Comparison of ENCODE assay signal across 8 cellular contexts in genomic region chr11:96219981-96220623, GRCh38.
A peak's percentile ranks its signal among the peaks of the same experiment; 100 is the strongest.
DNase-seq lines count a peak whose midpoint lies in the region; ATAC-seq, FAIRE-seq and TF ChIP-seq lines count a peak whose summit lies in the region.

No MANE protein-coding gene starts in this region.

- peak in 1 of 2 donors; percentile 0 for DNase-seq in activated T-cell treated with anti-CD3 and anti-CD28 coated beads, Interleukin-2, amount 50 U/mL, for 72 hours
- no peak for DNase-seq in activated T-cell treated with anti-CD3 and anti-CD28 coated beads for 4 hours
- DNase-seq in activated B cell treated with CpG ODN at 0.5 μM for 24 hours: no peak
- DNase-seq in iris pigment epithelial cell (ENCODE audit: low read depth): peak; percentile 77
- DNase-seq in upper lobe of left lung: peak in 1 of 2 donors; percentile 43
- DNase-seq in colonic mucosa: no peak
- DNase-seq in COLO829 (ENCODE audit: low spot score): no peak
- DNase-seq in small intestine: no peak

- H3K36me3 ChIP-seq in upper lobe of left lung: no peaks in the 10 kb centered on the region
- no peaks in the 10 kb centered on the region for H3K36me3 ChIP-seq in colonic mucosa
- H3K36me3 ChIP-seq in small intestine (ENCODE audit: control insufficient read depth in 2 of 2, insufficient read depth in 2 of 2, low read length in 2 of 2): no peaks in the 10 kb centered on the region

- CTCF ChIA-PET in activated B cell treated with CpG ODN at 0.5 μM for 24 hours (lab: Charles Lee): interaction anchor here (0.7 kb wide), 1 partner anchor 123 kb away, joined by 3 read pairs; the partner anchor contains the start of gene MAML2

- no peak for TF ChIP-seq CTCF in activated B cell treated with CpG ODN at 0.5 μM for 24 hours (IDR thresholded peaks at IDR 0.05)
- TF ChIP-seq CTCF in upper lobe of left lung (IDR thresholded peaks at IDR 0.05): no peak
- TF ChIP-seq CTCF in colonic mucosa (IDR thresholded peaks at IDR 0.05): no peak

- POLR2A ChIA-PET in activated B cell treated with CpG ODN at 0.5 μM for 24 hours (lab: Charles Lee): interaction anchor here (0.6 to 1.2 kb wide), 5 partner anchors 10 to 144 kb away, joined by 3 to 9 read pairs (median 3); partner anchors contain the start of gene MAML2

- TF ChIP-seq POLR2A in upper lobe of left lung (IDR thresholded peaks at IDR 0.05): peak in 1 of 4 donors; percentile 24

- H3K27me3 ChIP-seq in upper lobe of left lung: no peaks in the 10 kb centered on the region
- H3K27me3 ChIP-seq in colonic mucosa: no peaks in the 10 kb centered on the region
- H3K27me3 ChIP-seq in small intestine (ENCODE audit: control insufficient read depth in 2 of 2, insufficient read depth in 2 of 2, low read length in 2 of 2): no peaks in the 10 kb centered on the region

- peak overlapping the region in 3 of 4 donors; percentile 68 to 73 (median 73) for H3K27ac ChIP-seq in upper lobe of left lung
- H3K27ac ChIP-seq in colonic mucosa: no peak overlapping the region
- peak overlapping the region in 1 of 2 donors; percentile 55 for H3K27ac ChIP-seq in small intestine (ENCODE audit: low read depth in 1 of 2, low read length in 1 of 2)

- no peak for ATAC-seq in activated T-cell treated with anti-CD3 and anti-CD28 coated beads, Interleukin-2, amount 50 U/mL, for 72 hours (replicated peaks in 1 of 2)
- ATAC-seq in activated B cell treated with CpG ODN at 0.5 μM for 24 hours (ENCODE audit: low read depth) (peak; percentile 22), upper lobe of left lung (ENCODE audit: low FRiP score in 2 of 2) (peak in 1 of 2 donors; percentile 68)

- peak overlapping the region in 1 of 2 donors; percentile 56 for H3K4me3 Mint-ChIP-seq in activated T-cell treated with anti-CD3 and anti-CD28 coated beads, Interleukin-2, amount 50 U/mL, for 72 hours
- H3K4me3 Mint-ChIP-seq in activated B cell treated with CpG ODN at 0.5 μM for 24 hours: peak overlapping the region; percentile 55

- no peaks in the 10 kb centered on the region for H3K9me3 ChIP-seq in upper lobe of left lung
- H3K9me3 ChIP-seq in colonic mucosa: no peaks in the 10 kb centered on the region
- H3K9me3 ChIP-seq in small intestine (ENCODE audit: control insufficient read depth, low read depth): no peaks in the 10 kb centered on the region

- WGBS in upper lobe of left lung, 2 donors: 34 to 42% methylated on average over 3 of the region's 3 CpGs
- WGBS in small intestine, 3 donors: 44 to 59% (median 58%) methylated on average over 3 of the region's 3 CpGs

- FAIRE-seq in small intestine (lab: Jason Lieb, UNC): no peak

- H3K36me3 Mint-ChIP-seq in activated T-cell treated with anti-CD3 and anti-CD28 coated beads, Interleukin-2, amount 50 U/mL, for 72 hours (ENCODE audit: insufficient read depth in 2 of 2): peaks cover 4 to 8% of the 10 kb centered on the region in 2 donors
- peaks cover 3% of the 10 kb centered on the region for H3K36me3 Mint-ChIP-seq in activated B cell treated with CpG ODN at 0.5 μM for 24 hours (ENCODE audit: low read depth)

- no peaks in the 10 kb centered on the region for H3K9me3 Mint-ChIP-seq in activated T-cell treated with anti-CD3 and anti-CD28 coated beads, Interleukin-2, amount 50 U/mL, for 72 hours
- no peaks in the 10 kb centered on the region for H3K9me3 Mint-ChIP-seq in activated B cell treated with CpG ODN at 0.5 μM for 24 hours

- peaks cover 95% of the 10 kb centered on the region for H3K4me1 Mint-ChIP-seq in activated T-cell treated with anti-CD3 and anti-CD28 coated beads, Interleukin-2, amount 50 U/mL, for 72 hours (ENCODE audit: low read depth)
- H3K4me1 Mint-ChIP-seq in activated B cell treated with CpG ODN at 0.5 μM for 24 hours: peaks cover 81% of the 10 kb centered on the region

- H3K27ac Mint-ChIP-seq in activated T-cell treated with anti-CD3 and anti-CD28 coated beads, Interleukin-2, amount 50 U/mL, for 72 hours: peak overlapping the region; percentile 90
- peak overlapping the region; percentile 67 for H3K27ac Mint-ChIP-seq in activated B cell treated with CpG ODN at 0.5 μM for 24 hours

- intact Hi-C loops in activated B cell treated with CpG ODN at 0.5 μM for 24 hours (cut with micrococcal nuclease): loop anchor here (2.0 to 5.0 kb wide), 2 partner anchors 35 to 433 kb away; partner anchors contain the start of gene FAM76B
- intact Hi-C loops in colonic mucosa (cut with DNase I): no loop called here

- no peak overlapping the region for H3K4me3 ChIP-seq in upper lobe of left lung
- no peak overlapping the region for H3K4me3 ChIP-seq in colonic mucosa
- no peak overlapping the region for H3K4me3 ChIP-seq in small intestine (ENCODE audit: low read depth in 1 of 2, low read length in 2 of 2)

- H3K27me3 Mint-ChIP-seq in activated T-cell treated with anti-CD3 and anti-CD28 coated beads, Interleukin-2, amount 50 U/mL, for 72 hours (ENCODE audit: low read depth): no peaks in the 10 kb centered on the region
- H3K27me3 Mint-ChIP-seq in activated B cell treated with CpG ODN at 0.5 μM for 24 hours: no peaks in the 10 kb centered on the region

- H3K4me1 ChIP-seq in upper lobe of left lung (peaks cover 50 to 61% (median 54%) of the 10 kb centered on the region in 4 donors), colonic mucosa (no peaks in the 10 kb centered on the region), small intestine (ENCODE audit: control insufficient read depth in 2 of 2, insufficient read depth in 1 of 2, low read depth in 1 of 2, low read length in 1 of 2) (peaks cover 0 to 27% of the 10 kb centered on the region in 2 donors)

- no peak overlapping the region for H3K9ac ChIP-seq in colonic mucosa (ENCODE audit: low read depth in 2 of 2, low read length in 2 of 2)

- peak in 1 of 4 donors; percentile 4 for TF ChIP-seq EP300 in upper lobe of left lung (IDR thresholded peaks at IDR 0.05)
